In the genomic region with DNA sequence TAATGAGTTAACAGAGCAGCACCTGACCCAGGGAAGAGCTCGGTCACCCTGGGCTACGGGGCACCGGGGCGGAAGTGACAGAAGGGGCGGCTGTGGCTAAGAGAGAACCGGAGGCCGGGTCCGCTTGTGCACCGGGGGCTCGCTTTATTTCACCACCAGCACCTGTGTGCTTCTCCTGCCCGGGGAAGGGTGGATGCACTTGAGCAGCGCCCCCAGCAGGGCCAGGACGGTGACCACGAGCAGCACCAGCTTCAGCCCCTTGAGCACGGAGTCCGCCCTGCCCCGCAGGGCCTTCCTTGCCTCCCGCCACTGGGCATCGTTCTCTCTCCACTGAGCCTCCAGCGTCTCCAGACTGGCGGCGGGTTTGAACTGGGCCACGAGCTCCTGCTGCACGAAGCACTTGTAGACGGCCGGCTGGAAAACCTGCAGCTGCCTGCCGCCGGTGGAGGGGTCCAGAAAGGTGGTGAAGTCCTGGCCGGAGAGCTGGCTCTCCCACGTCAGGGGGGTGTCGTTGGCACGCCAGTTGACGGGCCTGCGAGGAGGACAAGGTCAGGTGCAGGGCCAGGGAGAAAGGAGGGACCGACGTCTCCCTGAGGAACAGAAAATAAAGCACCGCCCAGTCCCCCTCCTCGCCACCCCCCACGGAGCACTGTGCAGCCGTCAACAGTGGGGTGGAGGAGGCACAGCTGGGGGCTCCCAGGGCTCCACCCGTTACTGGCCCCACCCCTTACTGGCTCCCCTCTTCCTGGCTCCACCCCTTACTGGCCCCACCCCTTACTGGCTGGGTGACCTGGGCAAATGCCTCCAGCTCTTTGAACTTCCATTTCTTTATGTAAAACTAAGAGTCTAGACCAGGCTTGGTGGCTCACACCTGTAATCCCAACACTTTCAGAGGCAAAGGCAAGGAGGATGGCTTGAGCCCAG, we compare ENCODE assay signal across 10 cellular contexts. TPM values are rescaled to one million over a fixed set of nuclear protein-coding genes. Genes with fewer than 3 reads are reported as not detected.
DNase-seq lines count a peak whose midpoint lies in the region; ATAC-seq and TF ChIP-seq lines count a peak whose summit lies in the region.
"Had no signal": no experiment of that assay in that cellular context is flagged by ENCODE, and none has a peak within 500 bp of the region (broad histone marks: within the 10 kb centered on the region; RNA-seq: fewer than 3 reads in every experiment).

No MANE protein-coding gene starts in this region.

- peak; percentile 52 for DNase-seq in ELF-1 (ENCODE audit: low read depth, low spot score)
- DNase-seq in ecto neural progenitor cell (ENCODE audit: low spot score) = peak; percentile 46
- DNase-seq in naive thymus-derived CD8-positive, alpha-beta T cell = no peak
- no peak for DNase-seq in NCI-H2196 treated with DMSO at 0.1 percent for 48 hours (lab: John Stamatoyannopoulos, UW; ENCODE audit: unreplicated experiment)
- DNase-seq: NCI-H526 had no signal

- TF ChIP-seq CTCF in HEK293 (tag by site-specific recombination; IDR thresholded peaks at IDR 0.05) = no peak

- CTCF ChIA-PET in HEK293 (lab: Yijun Ruan, JAX) = interaction anchor here (0.7 to 1.8 kb wide), 6 partner anchors 9 to 83 kb away, joined by 3 to 4 read pairs (median 3); no protein-coding TSS in a partner anchor

- H3K27me3 Mint-ChIP-seq in naive thymus-derived CD8-positive, alpha-beta T cell = no peaks in the 10 kb centered on the region

- H3K36me3 Mint-ChIP-seq in naive thymus-derived CD8-positive, alpha-beta T cell = no peaks in the 10 kb centered on the region

- peaks cover 13 to 48% (median 28%) of the 10 kb centered on the region in 4 donors for H3K4me1 Mint-ChIP-seq in naive thymus-derived CD8-positive, alpha-beta T cell

- POLR2A ChIA-PET in HEK293 (lab: Yijun Ruan, JAX) = no interaction called here
- POLR2A ChIA-PET in naive thymus-derived CD8-positive, alpha-beta T cell (lab: Charles Lee) = interaction anchor here (0.5 to 1.4 kb wide), 7 partner anchors 9 to 227 kb away, joined by 3 to 5 read pairs (median 4); no protein-coding TSS in a partner anchor

- no peaks in the 10 kb centered on the region for H3K9me3 Mint-ChIP-seq in naive thymus-derived CD8-positive, alpha-beta T cell

- H3K9me3 ChIP-seq in HEK293 (ENCODE audit: control insufficient read depth, insufficient read depth, low read depth, low read length) = no peaks in the 10 kb centered on the region

- no peaks in the 10 kb centered on the region for H3K4me1 ChIP-seq in HEK293 (ENCODE audit: control insufficient read depth, insufficient read depth, low read length)

- no peak for ATAC-seq in naive thymus-derived CD8-positive, alpha-beta T cell
- ATAC-seq in GM18907 (IDR thresholded peaks at IDR 0.05; ENCODE audit: unreplicated experiment) (no peak), HG03039 (IDR thresholded peaks at IDR 0.05; ENCODE audit: unreplicated experiment) (no peak)
- ATAC-seq: SK-N-SH treated with all-trans-retinoic acid at 6 μM for 48 hours had no signal

- no peak overlapping the region for H3K4me3 ChIP-seq in HEK293 (ENCODE audit: low read depth, low read length)

- H3K4me3 Mint-ChIP-seq in naive thymus-derived CD8-positive, alpha-beta T cell = no peak overlapping the region

- no peaks in the 10 kb centered on the region for H3K36me3 ChIP-seq in HEK293 (ENCODE audit: control insufficient read depth in 2 of 2, insufficient read depth in 1 of 2, low read length in 2 of 2)

- peak overlapping the region in 6 of 10 donors; percentile 22 to 75 (median 45) for H3K27ac Mint-ChIP-seq in naive thymus-derived CD8-positive, alpha-beta T cell

- no peak overlapping the region for H3K27ac ChIP-seq in HEK293 (ENCODE audit: extremely low read depth, low read depth, low read length)

TF ChIP-seq in HEK293, 187 proteins besides CTCF, POLR2A, EP300 and RAD21:
- TF ChIP-seq ZNF701 (tag by site-specific recombination; IDR thresholded peaks at IDR 0.05) (no peak), GLIS1 (tag by site-specific recombination; IDR thresholded peaks at IDR 0.05) (peak; percentile 93), ZNF510 (tag by site-specific recombination; IDR thresholded peaks at IDR 0.05; ENCODE audit: insufficient replicate concordance) (no peak), KLF1 (tag by site-specific recombination; IDR thresholded peaks at IDR 0.05) (peak; percentile 92), ZIC2 (tag by site-specific recombination; IDR thresholded peaks at IDR 0.05) (peak; percentile 79), SCRT1 (tag by site-specific recombination; IDR thresholded peaks at IDR 0.05; ENCODE audit: borderline replicate concordance) (no peak), TRIM28 (IDR thresholded peaks at IDR 0.05; ENCODE audit: borderline replicate concordance, low read length) (no peak)

RNA-seq across cellular contexts. Expression of a gene that starts 3.6 kb away (rescaled TPM):
- not detected for total RNA-seq in naive thymus-derived CD8-positive, alpha-beta T cell
- not detected for polyA plus RNA-seq in naive thymus-derived CD8-positive, alpha-beta T cell
- total RNA-seq: aorta had no signal
- polyA plus RNA-seq: aorta had no signal

RNA-seq across cellular contexts. Expression of a gene that starts 23.9 kb away (rescaled TPM):
- 10 to 100 TPM; 57.4 to 59.9 TPM for total RNA-seq in naive thymus-derived CD8-positive, alpha-beta T cell
- polyA plus RNA-seq in naive thymus-derived CD8-positive, alpha-beta T cell = 100 to 1,000 TPM in 1 of 3 donors, 10 to 100 TPM in 2; 36.7 to 106 (median 65.7) TPM

RNA-seq across cellular contexts. Expression of a gene that starts 43.8 kb away (rescaled TPM):
- total RNA-seq in naive thymus-derived CD8-positive, alpha-beta T cell = 100 to 1,000 TPM; 226 to 232 TPM
- polyA plus RNA-seq in naive thymus-derived CD8-positive, alpha-beta T cell = 1 to 10 TPM; 4.5 to 6.9 (median 5.2) TPM

RNA-seq across cellular contexts. Expression of a gene that starts 57.4 kb away (rescaled TPM):
- total RNA-seq in naive thymus-derived CD8-positive, alpha-beta T cell = 1 to 10 TPM; 2.5 to 2.6 TPM
- polyA plus RNA-seq in naive thymus-derived CD8-positive, alpha-beta T cell = under 1 TPM in 1 of 3 donors, not detected in 2; 0.06 TPM
- polyA plus RNA-seq: aorta had no signal

Comparison
In these comparisons a context has a peak if more than half of its experiments do, and no peak if none do; other contexts are left out.
1. DNase-seq: peak in ELF-1 (single experiment) and ecto neural progenitor cell (single experiment); none in naive thymus-derived CD8-positive, alpha-beta T cell (0 of 10) and NCI-H2196 treated with DMSO at 0.1 percent for 48 hours (single experiment).